ENCODE assay signal across 15 cellular contexts in genomic region chr19:45975296-45975695, GRCh38. TPM values are rescaled to one million over a fixed set of nuclear protein-coding genes. Genes with fewer than 3 reads are reported as not detected.
"Had no signal": no experiment of that assay in that cellular context is flagged by ENCODE, and none has a peak within 500 bp of the region (broad histone marks: within the 10 kb centered on the region; RNA-seq: fewer than 3 reads in every experiment).

No MANE protein-coding gene starts in this region.

- H3K9me3 Mint-ChIP-seq: activated naive CD4-positive, alpha-beta T cell treated with anti-CD3 and anti-CD28 coated beads, Interleukin-2, amount 10 ng/mL, durations not matched to agents 7 days and 5 days; activated T-helper 2 cell treated with anti-CD3 and anti-CD28 coated beads, Interferon-gamma antibody, Interleukin-2, Interleukin-4, amounts not matched to agents 10 μg/mL and 5 μg/mL and 100 μg/mL, durations not matched to agents 14 hours and 24 hours and 36 hours; memory B cell; stimulated activated naive B cell treated with anti-CD40 and anti-IgM and Interleukin-4, amounts not matched to agents 10 μg/mL and 1 μg/mL and 100 μg/mL, for 72 hours had no signal

- H3K27ac Mint-ChIP-seq: activated naive CD4-positive, alpha-beta T cell treated with anti-CD3 and anti-CD28 coated beads, Interleukin-2, amount 10 ng/mL, durations not matched to agents 7 days and 5 days; activated T-helper 2 cell treated with anti-CD3 and anti-CD28 coated beads, Interferon-gamma antibody, Interleukin-2, Interleukin-4, amounts not matched to agents 10 μg/mL and 5 μg/mL and 100 μg/mL, durations not matched to agents 14 hours and 24 hours and 36 hours; memory B cell; naive thymus-derived CD4-positive, alpha-beta T cell; stimulated activated naive B cell treated with anti-CD40 and anti-IgM and Interleukin-4, amounts not matched to agents 10 μg/mL and 1 μg/mL and 100 μg/mL, for 72 hours had no signal

- H3K4me3 Mint-ChIP-seq: activated naive CD4-positive, alpha-beta T cell treated with anti-CD3 and anti-CD28 coated beads, Interleukin-2, amount 10 ng/mL, durations not matched to agents 7 days and 5 days; stimulated activated naive B cell treated with anti-CD40 and anti-IgM and Interleukin-4, amounts not matched to agents 10 μg/mL and 1 μg/mL and 100 μg/mL, for 72 hours had no signal

- H3K9me3 ChIP-seq: esophagus squamous epithelium, mucosa of descending colon, tibial artery had no signal

- H3K4me3 ChIP-seq: cardiac muscle cell, esophagus squamous epithelium, mucosa of descending colon, tibial artery had no signal

- H3K36me3 ChIP-seq: cardiac muscle cell, esophagus squamous epithelium, tibial artery had no signal

- DNase-seq: activated CD4-positive, CD25-positive, alpha-beta regulatory T cell treated with anti-CD3 and anti-CD28 coated beads, Interleukin-2, amount 50 U/mL, for 72 hours; activated naive CD4-positive, alpha-beta T cell treated with anti-CD3 and anti-CD28 coated beads, Interleukin-2, amount 10 ng/mL, durations not matched to agents 7 days and 5 days; esophagus squamous epithelium; kidney; left ventricle myocardium superior; mucosa of descending colon; stimulated activated CD4-positive, alpha-beta T cell treated with anti-CD3 and anti-CD28 coated beads, Interleukin-2, amount 100 ng/mL, for 48 hours; stimulated activated naive B cell treated with anti-CD40 and anti-IgM and Interleukin-4, amounts not matched to agents 10 μg/mL and 1 μg/mL and 100 μg/mL, for 72 hours; T-helper 9 cell; tibial artery had no signal

- ATAC-seq: left ventricle myocardium superior; mucosa of descending colon; naive thymus-derived CD4-positive, alpha-beta T cell; stimulated activated naive B cell treated with anti-CD40 and anti-IgM and Interleukin-4, amounts not matched to agents 10 μg/mL and 1 μg/mL and 100 μg/mL, for 72 hours had no signal

- H3K27ac ChIP-seq: cardiac muscle cell, esophagus squamous epithelium, tibial artery had no signal

- H3K36me3 Mint-ChIP-seq: activated naive CD4-positive, alpha-beta T cell treated with anti-CD3 and anti-CD28 coated beads, Interleukin-2, amount 10 ng/mL, durations not matched to agents 7 days and 5 days; stimulated activated naive B cell treated with anti-CD40 and anti-IgM and Interleukin-4, amounts not matched to agents 10 μg/mL and 1 μg/mL and 100 μg/mL, for 72 hours had no signal

RNA-seq across cellular contexts. Expression of gene NOVA2, which starts 1.6 kb away (rescaled TPM):
- total RNA-seq: activated T-helper 2 cell treated with anti-CD3 and anti-CD28 coated beads, Interferon-gamma antibody, Interleukin-2, Interleukin-4, amounts not matched to agents 10 μg/mL and 5 μg/mL and 100 μg/mL, durations not matched to agents 14 hours and 24 hours and 36 hours; fibroblast of villous mesenchyme had no signal
- polyA plus RNA-seq: naive thymus-derived CD4-positive, alpha-beta T cell had no signal

RNA-seq across cellular contexts. Expression of gene PGLYRP1, which starts 47.6 kb away (rescaled TPM):
- total RNA-seq: activated T-helper 2 cell treated with anti-CD3 and anti-CD28 coated beads, Interferon-gamma antibody, Interleukin-2, Interleukin-4, amounts not matched to agents 10 μg/mL and 5 μg/mL and 100 μg/mL, durations not matched to agents 14 hours and 24 hours and 36 hours; cardiac muscle cell; esophagus squamous epithelium; fibroblast of villous mesenchyme; kidney; mucosa of descending colon; naive thymus-derived CD4-positive, alpha-beta T cell had no signal
- polyA plus RNA-seq: naive thymus-derived CD4-positive, alpha-beta T cell had no signal
